In genomic region chr12:81085832-81086231, GRCh38 we compare ENCODE assay signal across 11 cellular contexts. TPM values are rescaled to one million over a fixed set of nuclear protein-coding genes. Genes with fewer than 3 reads are reported as not detected.
DNase-seq lines count a peak whose midpoint lies in the region; ATAC-seq, FAIRE-seq and TF ChIP-seq lines count a peak whose summit lies in the region.
"Had no signal": no experiment of that assay in that cellular context is flagged by ENCODE, and none has a peak within 500 bp of the region (broad histone marks: within the 10 kb centered on the region; RNA-seq: fewer than 3 reads in every experiment).

No MANE protein-coding gene starts in this region.

- H3K9ac ChIP-seq in HUES64 (ENCODE audit: low read depth, low read length) = no peak overlapping the region
- H3K9ac ChIP-seq in H1 (replicated peaks in 1 of 4; ENCODE audit: extremely low read depth in 1 of 4, low read depth in 3 of 4, low read length in 3 of 4) = no peak overlapping the region
- no peak overlapping the region for H3K9ac ChIP-seq in mammary epithelial cell (ENCODE audit: insufficient read depth, low read length)
- H3K9ac ChIP-seq: BLaER1 had no signal

- dilution Hi-C loops in mammary epithelial cell (cut with HindIII; ENCODE audit: low sequenced_read_pairs) = no loop called here

- H2AFZ ChIP-seq in H1 (ENCODE audit: low read length) = no peak overlapping the region
- H2AFZ ChIP-seq in mammary epithelial cell (ENCODE audit: low read depth, low read length) = no peak overlapping the region

- H3K9me3 Mint-ChIP-seq in activated naive CD4-positive, alpha-beta T cell treated with anti-CD3 and anti-CD28 coated beads for 36 hours = peaks cover 2% of the 10 kb centered on the region

- no peak overlapping the region for H2BK12ac ChIP-seq in H1 (ENCODE audit: low read depth, low read length)

- peak overlapping the region; percentile 34 to 48; a peak in 2 of 4 replicates for H3K4me2 ChIP-seq in H1 (ENCODE audit: insufficient read depth in 1 of 2, low read depth in 2 of 2, low read length in 2 of 2)
- H3K4me2 ChIP-seq in mammary epithelial cell (ENCODE audit: insufficient read depth, low read depth, low read length) = no peak overlapping the region
- H3K4me2 ChIP-seq: BLaER1 had no signal

- peaks cover 83% of the 10 kb centered on the region for H3K4me1 ChIP-seq in HUES64 (ENCODE audit: insufficient read depth, low read length)
- H3K4me1 ChIP-seq in H1 (replicated peaks in 1 of 4; ENCODE audit: control insufficient read depth in 3 of 4, insufficient read depth in 4 of 4, low read length in 3 of 4) = peaks cover 0 to 28% (median 16%) of the 10 kb centered on the region in 4 experiments; a peak in 6 of 7 replicates
- H3K4me1 ChIP-seq in right lobe of liver = peaks cover 0 to 43% (median 14%) of the 10 kb centered on the region in 4 donors
- H3K4me1 ChIP-seq in uterus = peaks cover 0 to 11% of the 10 kb centered on the region in 2 donors
- H3K4me1 ChIP-seq in mammary epithelial cell (ENCODE audit: insufficient read depth, low read length) = no peaks in the 10 kb centered on the region
- H3K4me1 ChIP-seq: BLaER1 had no signal

- no peak overlapping the region for H3K4me3 Mint-ChIP-seq in activated naive CD4-positive, alpha-beta T cell treated with anti-CD3 and anti-CD28 coated beads for 36 hours
- H3K4me3 Mint-ChIP-seq: CD8-positive, alpha-beta memory T cell had no signal

- 0 out of 2 replicates have a peak overlapping the region, but pooled peaks have one; percentile 27 for H3K27ac ChIP-seq in HUES64 (ENCODE audit: low read depth, low read length)
- H3K27ac ChIP-seq in H1 (ENCODE audit: low read depth, low read length) = no peak overlapping the region
- peak overlapping the region in 2 of 3 donors; percentile 4 to 98 for H3K27ac ChIP-seq in right lobe of liver
- peak overlapping the region; percentile 53 to 63 for H3K27ac ChIP-seq in uterus
- no peak overlapping the region for H3K27ac ChIP-seq in mammary epithelial cell (ENCODE audit: insufficient read depth, low read depth, low read length)
- H3K27ac ChIP-seq: BLaER1 had no signal

- no peak overlapping the region for H2AK5ac ChIP-seq in H1 (ENCODE audit: low read depth, low read length)

- no peak overlapping the region for H4K8ac ChIP-seq in H1 (ENCODE audit: extremely low read depth, insufficient read depth, low read length)

- H3K9me3 ChIP-seq in HUES64 (ENCODE audit: insufficient read depth, low read depth, low read length) = no peaks in the 10 kb centered on the region
- H3K9me3 ChIP-seq in H1 (ENCODE audit: insufficient read depth in 2 of 2, low read depth in 1 of 2, low read length in 1 of 2) = no peaks in the 10 kb centered on the region
- H3K9me3 ChIP-seq in right lobe of liver = no peaks in the 10 kb centered on the region
- no peaks in the 10 kb centered on the region for H3K9me3 ChIP-seq in uterus
- H3K9me3 ChIP-seq in mammary epithelial cell (replicated peaks; ENCODE audit: insufficient read depth, low read length) = no peaks in the 10 kb centered on the region
- H3K9me3 ChIP-seq: BLaER1, Caco-2 had no signal

- H4K91ac ChIP-seq in H1 (replicated peaks; ENCODE audit: insufficient read length, low read length) = no peak overlapping the region

- CTCF ChIA-PET in H1 (lab: Charles Lee; ENCODE audit: partially characterized antibody) = interaction anchor here (1.5 kb wide), 1 partner anchor 10 kb away, joined by 4 read pairs; no protein-coding TSS in a partner anchor
- CTCF ChIA-PET in mammary epithelial cell (lab: Charles Lee; ENCODE audit: low non-redundant PET) = no interaction called here
- CTCF ChIA-PET in activated naive CD4-positive, alpha-beta T cell treated with anti-CD3 and anti-CD28 coated beads for 36 hours (lab: Charles Lee) = no interaction called here

- H3K56ac ChIP-seq in H1 (replicated peaks; ENCODE audit: insufficient read length, low read depth, low read length) = no peak overlapping the region

- no peak overlapping the region for H3K4me3 ChIP-seq in HUES64 (ENCODE audit: low read length)
- no peak overlapping the region; a peak in 1 of 8 replicates for H3K4me3 ChIP-seq in H1 (ENCODE audit: extremely low read depth in 1 of 4, insufficient read depth in 2 of 4, low read depth in 3 of 4, low read length in 4 of 4)
- peak overlapping the region in 1 of 3 donors; percentile 3 for H3K4me3 ChIP-seq in right lobe of liver
- H3K4me3 ChIP-seq in uterus = no peak overlapping the region
- H3K4me3 ChIP-seq in mammary epithelial cell (replicated peaks in 1 of 3; ENCODE audit: insufficient read depth in 1 of 3, low read depth in 2 of 3, low read length in 3 of 3) = no peak overlapping the region
- H3K4me3 ChIP-seq: BLaER1 had no signal

- no peak overlapping the region for H3K14ac ChIP-seq in H1 (ENCODE audit: insufficient read length)

- H3K23me2 ChIP-seq in H1 (ENCODE audit: low read depth, low read length) = no peaks in the 10 kb centered on the region

- in situ Hi-C loops in mammary epithelial cell (cut with MboI; ENCODE audit: low sequenced_read_pairs in 2 of 2) = no loop called here

- H2BK120ac ChIP-seq in H1 (replicated peaks; ENCODE audit: low read depth, low read length) = no peak overlapping the region

- H3K79me1 ChIP-seq in H1 (ENCODE audit: low read depth, low read length) = peaks cover 3% of the 10 kb centered on the region; the same call in 1 of the 2 replicates

- no peak overlapping the region for H3K27ac Mint-ChIP-seq in activated naive CD4-positive, alpha-beta T cell treated with anti-CD3 and anti-CD28 coated beads for 36 hours
- H3K27ac Mint-ChIP-seq: CD8-positive, alpha-beta memory T cell had no signal

- no peak for DNase-seq in H1 (ENCODE audit: low read depth in 1 of 2, low spot score in 2 of 2)
- DNase-seq in right lobe of liver = no peak
- no peak for DNase-seq in uterus
- DNase-seq in NCI-H446 treated with DMSO at 0.1 percent for 48 hours (lab: John Stamatoyannopoulos, UW) = no peak
- no peak for DNase-seq in mammary epithelial cell
- DNase-seq in activated naive CD4-positive, alpha-beta T cell treated with anti-CD3 and anti-CD28 coated beads for 36 hours = no peak
- DNase-seq: CD8-positive, alpha-beta memory T cell; H7 had no signal

- peak overlapping the region; percentile 68 for H4K5ac ChIP-seq in H1 (ENCODE audit: insufficient read length, low read depth, low read length)

- peaks cover 0 to 57% of the 10 kb centered on the region in 2 experiments; a peak in 2 of 4 replicates for H3K79me2 ChIP-seq in H1 (ENCODE audit: control insufficient read depth in 1 of 2, insufficient read depth in 2 of 2, low read length in 2 of 2)
- no peaks in the 10 kb centered on the region for H3K79me2 ChIP-seq in mammary epithelial cell (ENCODE audit: insufficient read depth, low read length)

- TF ChIP-seq POLR2A in H1 (IDR thresholded peaks at IDR 0.05; ENCODE audit: control extremely low read depth in 1 of 2, low read depth in 2 of 2, low read length in 2 of 2) (no peak), right lobe of liver (IDR thresholded peaks at IDR 0.05) (no peak), uterus (IDR thresholded peaks at IDR 0.05) (no peak)

- H3K4ac ChIP-seq in H1 (replicated peaks; ENCODE audit: insufficient read length, low read depth, low read length) = no peak overlapping the region

- no peak for FAIRE-seq in H1 (lab: Jason Lieb, UNC)

- POLR2A ChIA-PET in H1 (lab: Charles Lee; ENCODE audit: partially characterized antibody) = no interaction called here

- TF ChIP-seq CTCF in H1 (IDR thresholded peaks at IDR 0.05; ENCODE audit: control extremely low read depth in 1 of 3, insufficient read depth in 1 of 3, low read depth in 1 of 3, low read length in 3 of 3) = no peak
- TF ChIP-seq CTCF in right lobe of liver (IDR thresholded peaks at IDR 0.05) = no peak
- TF ChIP-seq CTCF in uterus (IDR thresholded peaks at IDR 0.05) = no peak
- no peak for TF ChIP-seq CTCF in mammary epithelial cell (conservative IDR thresholded peaks at IDR 0.05 in 1 of 2, IDR thresholded peaks at IDR 0.05 in 1 of 2; ENCODE audit: extremely low read depth in 1 of 2, insufficient read depth in 1 of 2, low read depth in 1 of 2, low read length in 2 of 2)

- no peaks in the 10 kb centered on the region for H3K36me3 Mint-ChIP-seq in activated naive CD4-positive, alpha-beta T cell treated with anti-CD3 and anti-CD28 coated beads for 36 hours (ENCODE audit: low read depth)
- H3K36me3 Mint-ChIP-seq: CD8-positive, alpha-beta memory T cell had no signal

- no peak for TF ChIP-seq EP300 in H1 (IDR thresholded peaks at IDR 0.05; ENCODE audit: borderline replicate concordance in 1 of 2, low read depth in 2 of 2, low read length in 2 of 2)

- peak in 1 of 4 donors; percentile 38 for ATAC-seq in right lobe of liver

- H2BK5ac ChIP-seq in H1 (ENCODE audit: low read depth, low read length) = no peak overlapping the region

- H3K23ac ChIP-seq in H1 (ENCODE audit: insufficient read length) = no peak overlapping the region

- H3K4me1 Mint-ChIP-seq in activated naive CD4-positive, alpha-beta T cell treated with anti-CD3 and anti-CD28 coated beads for 36 hours (ENCODE audit: low read depth) = no peaks in the 10 kb centered on the region
- H3K4me1 Mint-ChIP-seq: CD8-positive, alpha-beta memory T cell had no signal

- no peak overlapping the region for H2BK20ac ChIP-seq in H1 (ENCODE audit: low read length)

- no peak overlapping the region for H2BK15ac ChIP-seq in H1 (ENCODE audit: low read length)

- no peak overlapping the region for H3K18ac ChIP-seq in H1 (ENCODE audit: extremely low read depth, low read length)

- no CpG with 5 or more reads among the region's 2 CpGs for WGBS in HUES64
- 94% methylated on average over 2 of the region's 2 CpGs; no CpG with 5 or more reads in 1 of the 2 experiments for WGBS in H1 (ENCODE audit: extremely low coverage in 1 of 2, insufficient coverage in 1 of 2, insufficient read length in 1 of 2, insufficient replicate concordance in 2 of 2, low coverage in 1 of 2, low lambda C conversion rate in 2 of 2, missing lambda C conversion rate in 1 of 2), 2 experiments
- WGBS in right lobe of liver (ENCODE audit: insufficient coverage, low coverage, low lambda C conversion rate, missing lambda C conversion rate) = 29% methylated on average over 2 of the region's 2 CpGs
- WGBS in mammary epithelial cell (ENCODE audit: low coverage, missing lambda C conversion rate) = 94% methylated on average over 2 of the region's 2 CpGs

- H3K36me3 ChIP-seq in HUES64 (ENCODE audit: insufficient read depth, low read length) (no peaks in the 10 kb centered on the region), H1 (ENCODE audit: control insufficient read depth in 2 of 4, insufficient read depth in 4 of 4, low read length in 3 of 4) (no peaks in the 10 kb centered on the region), right lobe of liver (no peaks in the 10 kb centered on the region), uterus (no peaks in the 10 kb centered on the region), mammary epithelial cell (ENCODE audit: insufficient read depth, low read length) (no peaks in the 10 kb centered on the region)
- H3K36me3 ChIP-seq: BLaER1 had no signal

- H3K27me3 Mint-ChIP-seq in activated naive CD4-positive, alpha-beta T cell treated with anti-CD3 and anti-CD28 coated beads for 36 hours (ENCODE audit: low read depth) = no peaks in the 10 kb centered on the region
- H3K27me3 Mint-ChIP-seq: CD8-positive, alpha-beta memory T cell had no signal

- no peaks in the 10 kb centered on the region for H3K27me3 ChIP-seq in HUES64 (ENCODE audit: insufficient read depth, low read length)
- no peaks in the 10 kb centered on the region for H3K27me3 ChIP-seq in H1 (replicated peaks in 1 of 4; ENCODE audit: control insufficient read depth in 3 of 4, extremely low read depth in 1 of 4, insufficient read depth in 3 of 4, low read length in 3 of 4)
- H3K27me3 ChIP-seq in right lobe of liver = no peaks in the 10 kb centered on the region
- no peaks in the 10 kb centered on the region for H3K27me3 ChIP-seq in uterus
- no peaks in the 10 kb centered on the region for H3K27me3 ChIP-seq in mammary epithelial cell (ENCODE audit: insufficient read depth, low read length)
- H3K27me3 ChIP-seq: BLaER1 had no signal

- H4K20me1 ChIP-seq in H1 (replicated peaks in 1 of 2; ENCODE audit: control insufficient read depth in 1 of 2, insufficient read depth in 2 of 2, low read length in 2 of 2) = no peaks in the 10 kb centered on the region
- no peaks in the 10 kb centered on the region for H4K20me1 ChIP-seq in mammary epithelial cell (ENCODE audit: insufficient read depth, low read length)
- H4K20me1 ChIP-seq: BLaER1 had no signal

- no TSS peak for BruUV-seq in mammary epithelial cell (replicated peaks; lab: Mats Ljungman, UMichigan)

- TF ChIP-seq RAD21 in H1 (IDR thresholded peaks at IDR 0.05 in 1 of 2, conservative IDR thresholded peaks at IDR 0.05 in 1 of 2; ENCODE audit: low read depth in 2 of 2, low read length in 2 of 2) = no peak

- intact Hi-C loops in right lobe of liver (cut with DNase I) = no loop called here
- intact Hi-C loops in uterus (cut with DNase I; ENCODE audit: low total_unique reads) = no loop called here
- intact Hi-C loops in mammary epithelial cell (cut with micrococcal nuclease) = no loop called here
- intact Hi-C loops in activated naive CD4-positive, alpha-beta T cell treated with anti-CD3 and anti-CD28 coated beads for 36 hours (cut with micrococcal nuclease) = no loop called here

RNA-seq across cellular contexts. Expression of gene ACSS3, which starts 8.0 kb away (rescaled TPM):
- polyA plus RNA-seq in HUES64 (2013, experiment 1 of 2) = 11.7 TPM
- 12.4 TPM for polyA plus RNA-seq in HUES64 (2013, experiment 2 of 2)
- total RNA-seq in H1 (2021; fragmentation: NEBNext Ultra II Directional; extraction: Animal tissue kit (Norgen Biotek cat#: 25700)) = 22.7 and 24.0 TPM in 2 replicates
- polyA plus RNA-seq in H1 (2011; rRNA removed) (12.9 and 14.4 TPM in 2 replicates), mammary epithelial cell (0.01 TPM)
- polyA plus RNA-seq in H1 (2011; cell fraction: cytosol; rRNA removed) = 18.6 TPM
- polyA plus RNA-seq in H1 (2011; cell fraction: nucleus; rRNA removed) = 14.6 TPM
- polyA plus RNA-seq in H1 (2012, experiment 1 of 2) = 13.8 to 23.3 TPM (median 18.0 TPM) in 4 replicates
- 3.1 TPM for polyA plus RNA-seq in H1 (2012, experiment 2 of 2)
- polyA plus RNA-seq in H1 (2013, experiment 1 of 2) = 9.6 TPM
- 9.3 TPM for polyA plus RNA-seq in H1 (2013, experiment 2 of 2)
- 81.6 and 102 TPM in 2 replicates for polyA minus RNA-seq in H1 (2011; rRNA and poly(A)+ RNA removed)
- 26.1 TPM for polyA minus RNA-seq in H1 (2011; cell fraction: cytosol; rRNA and poly(A)+ RNA removed)
- polyA minus RNA-seq in H1 (2011; cell fraction: nucleus; rRNA and poly(A)+ RNA removed) = 113 TPM
- total RNA-seq in right lobe of liver (100 to 1,000 TPM in 1 of 6 experiments, 10 to 100 TPM in 5; 39.7 to 112 (median 56.5) TPM), uterus (10 to 100 TPM; 25.6 to 62.2 (median 47.7) TPM), mammary epithelial cell (10 to 100 TPM in 1 of 2 donors, not detected in 1; 13.8 TPM)
- polyA minus RNA-seq in mammary epithelial cell = not detected
- total RNA-seq in activated naive CD4-positive, alpha-beta T cell treated with anti-CD3 and anti-CD28 coated beads for 36 hours = not detected
- total RNA-seq: CD8-positive, alpha-beta memory T cell had no signal
- polyA plus RNA-seq: CD8-positive, alpha-beta memory T cell had no signal

Comparison
In these comparisons a context has a peak if more than half of its experiments do, and no peak if none do; other contexts are left out.
1. H3K27ac ChIP-seq: peak in HUES64 (single experiment), right lobe of liver (2 of 3) and uterus (2 of 2); none in H1 (single experiment) and mammary epithelial cell (single experiment).